Comparison of ENCODE assay signal across 8 cellular contexts in genomic region chr5:66595877-66596790, GRCh38.
DNase-seq lines count a peak whose midpoint lies in the region; ATAC-seq and TF ChIP-seq lines count a peak whose summit lies in the region.

TSS of gene MAST4 (plus strand) at chr5:66596393. CDS start at chr5:66596656, 263 bp downstream.

- peak within 1 kb of the TSS; percentile 79 for H3K4me3 Mint-ChIP-seq in dendritic cell treated with granulocyte-macrophage colony-stimulating factor and Interleukin-4, amounts not matched to agents 40 ng/mL and 50 ng/mL, for 4 days

- TF ChIP-seq CTCF in AG09309 (IDR thresholded peaks at IDR 0.05; ENCODE audit: control insufficient read depth, insufficient read depth, low read depth, low read length, missing control alignments), result no peak

- H3K4me1 Mint-ChIP-seq in dendritic cell treated with granulocyte-macrophage colony-stimulating factor and Interleukin-4, amounts not matched to agents 40 ng/mL and 50 ng/mL, for 4 days (ENCODE audit: low read depth), result peaks cover 17% of the 10 kb centered on the region

- no peak within 1 kb of the TSS for H3K27ac Mint-ChIP-seq in dendritic cell treated with granulocyte-macrophage colony-stimulating factor and Interleukin-4, amounts not matched to agents 40 ng/mL and 50 ng/mL, for 4 days

- ATAC-seq in GM18909 (IDR thresholded peaks at IDR 0.05; ENCODE audit: poor library complexity, unreplicated experiment), result peak; percentile 98
- ATAC-seq in HG03139 (IDR thresholded peaks at IDR 0.05; ENCODE audit: unreplicated experiment), result peak; percentile 99
- peak; percentile 82 to 86 for ATAC-seq in activated CD4-positive, CD25-positive, alpha-beta regulatory T cell treated with anti-CD3 and anti-CD28 coated beads, Interleukin-2, amount 50 U/mL, for 24 hours

- peak within 1 kb of the TSS; percentile 34 for H3K4me3 ChIP-seq in AG09309 (ENCODE audit: control insufficient read depth, low read depth, low read length)

- no peaks in the 10 kb centered on the region for H3K36me3 Mint-ChIP-seq in dendritic cell treated with granulocyte-macrophage colony-stimulating factor and Interleukin-4, amounts not matched to agents 40 ng/mL and 50 ng/mL, for 4 days (ENCODE audit: low read depth)

- intact Hi-C loops in dendritic cell treated with granulocyte-macrophage colony-stimulating factor and Interleukin-4, amounts not matched to agents 40 ng/mL and 50 ng/mL, for 4 days (cut with micrococcal nuclease), result loop anchor here (10.0 kb wide), 1 partner anchor 139 kb away; no protein-coding TSS in a partner anchor

- H3K27me3 Mint-ChIP-seq in dendritic cell treated with granulocyte-macrophage colony-stimulating factor and Interleukin-4, amounts not matched to agents 40 ng/mL and 50 ng/mL, for 4 days, result peaks cover 73% of the 10 kb centered on the region

- H3K9me3 Mint-ChIP-seq in dendritic cell treated with granulocyte-macrophage colony-stimulating factor and Interleukin-4, amounts not matched to agents 40 ng/mL and 50 ng/mL, for 4 days, result no peaks in the 10 kb centered on the region

- DNase-seq in AG09309 (ENCODE audit: low read depth), result peak; percentile 39
- peak; percentile 58 for DNase-seq in NCI-H2171 (lab: John Stamatoyannopoulos, UW)
- peak; percentile 97 for DNase-seq in left kidney (ENCODE audit: low read depth, low spot score)
- peak; percentile 54 to 71 for DNase-seq in stimulated activated CD4-positive, alpha-beta T cell treated with anti-CD3 and anti-CD28 coated beads, Interleukin-15, amount 100 ng/mL, for 48 hours (ENCODE audit: low read depth in 2 of 2)

Comparison
In these comparisons a context has a peak if more than half of its experiments do, and no peak if none do; other contexts are left out.
1. Peak in every context shown above with its lines: DNase-seq, ATAC-seq and H3K4me3 ChIP-seq.
2. DNase-seq: peak in every context shown above with its lines; median percentile 97 in left kidney; 62 in stimulated activated CD4-positive, alpha-beta T cell treated with anti-CD3 and anti-CD28 coated beads, Interleukin-15, amount 100 ng/mL, for 48 hours; 58 in NCI-H2171; 39 in AG09309.